ENCODE assay signal across 8 cellular contexts in the genomic region with DNA sequence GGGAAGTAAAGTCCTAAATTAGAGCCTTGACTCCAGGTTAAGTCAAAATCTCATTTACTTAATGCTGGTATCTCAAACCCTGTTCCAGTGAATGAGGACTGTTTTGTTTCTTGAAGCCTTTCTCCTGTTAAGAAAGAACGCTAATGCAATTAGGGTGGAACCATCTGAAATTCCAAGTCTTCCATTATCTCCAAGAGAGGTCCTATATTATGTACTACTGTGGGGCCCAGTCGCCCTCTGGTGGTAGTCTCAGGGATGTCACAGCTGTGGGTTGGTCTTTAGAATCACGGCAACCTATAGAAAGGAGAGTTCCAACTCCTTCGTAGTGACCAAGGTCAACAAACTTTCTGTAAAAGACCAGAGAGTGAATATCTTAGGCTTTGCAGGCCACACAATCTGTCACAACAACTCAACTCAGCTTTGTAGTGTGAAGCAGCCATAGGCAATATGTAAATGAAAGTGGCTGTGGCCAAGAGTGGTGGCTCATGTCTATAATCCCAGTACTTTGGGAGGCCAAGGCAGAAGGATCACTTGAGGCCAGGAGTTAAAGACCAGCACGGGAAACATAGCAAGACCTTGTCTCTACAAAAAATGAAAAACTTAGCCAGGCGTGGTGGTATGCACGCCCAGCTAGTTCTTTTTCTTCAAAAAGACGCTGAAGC. TPM values are rescaled to one million over a fixed set of nuclear protein-coding genes. Genes with fewer than 3 reads are reported as not detected.
DNase-seq lines count a peak whose midpoint lies in the region; ATAC-seq and TF ChIP-seq lines count a peak whose summit lies in the region.

No MANE protein-coding gene starts in this region.

- peak; percentile 19 for DNase-seq in SKM-1 treated with dmso at 0.1 percent for 144 hours (lab: John Stamatoyannopoulos, UW; ENCODE audit: unreplicated experiment)
- no peak for DNase-seq in SKM-1 (lab: John Stamatoyannopoulos, UW; ENCODE audit: unreplicated experiment)
- DNase-seq in NCI-H460 (ENCODE audit: extremely low read depth, low read depth) = peak; percentile 66
- DNase-seq in activated CD4-positive, alpha-beta T cell treated with anti-CD3 and anti-CD28 coated beads, Interleukin-2, amount 10 ng/mL, durations not matched to agents 7 days and 5 days = peak; percentile 72
- no peak for DNase-seq in coronary artery (ENCODE audit: low spot score)
- DNase-seq in lung (ENCODE audit: low spot score) = peak; percentile 66
- peak; percentile 40 for DNase-seq in stimulated activated CD8-positive, alpha-beta memory T cell treated with anti-CD3 and anti-CD28 coated beads, Interleukin-15, amount 100 ng/mL, for 24 hours (ENCODE audit: low read depth)

- H3K27me3 ChIP-seq in lung (ENCODE audit: control insufficient read depth, insufficient read depth) = no peaks in the 10 kb centered on the region

- 51 to 54% methylated on average over 8 of the region's 8 CpGs for WGBS in lung, 2 donors

- no peak overlapping the region for H3K27ac ChIP-seq in coronary artery
- no peak overlapping the region for H3K27ac ChIP-seq in lung (ENCODE audit: low read depth in 1 of 2, low read length in 1 of 2)

- no peak overlapping the region for H3K4me3 ChIP-seq in coronary artery
- no peak overlapping the region for H3K4me3 ChIP-seq in lung

- no peak overlapping the region for H3K4me3 Mint-ChIP-seq in activated CD4-positive, alpha-beta T cell treated with anti-CD3 and anti-CD28 coated beads, Interleukin-2, amount 10 ng/mL, durations not matched to agents 7 days and 5 days

- peaks cover 13 to 21% of the 10 kb centered on the region in 2 donors for H3K36me3 ChIP-seq in lung (ENCODE audit: control insufficient read depth in 2 of 2, insufficient read depth in 2 of 2, low read length in 2 of 2)

- TF ChIP-seq CTCF in coronary artery (IDR thresholded peaks at IDR 0.05) = peak; percentile 87
- TF ChIP-seq CTCF in lung (IDR thresholded peaks at IDR 0.05; ENCODE audit: control extremely low read depth, extremely low read depth) = peak; percentile 76

- no peaks in the 10 kb centered on the region for H3K27me3 Mint-ChIP-seq in activated CD4-positive, alpha-beta T cell treated with anti-CD3 and anti-CD28 coated beads, Interleukin-2, amount 10 ng/mL, durations not matched to agents 7 days and 5 days

- peak overlapping the region; percentile 62 for H3K27ac Mint-ChIP-seq in activated CD4-positive, alpha-beta T cell treated with anti-CD3 and anti-CD28 coated beads, Interleukin-2, amount 10 ng/mL, durations not matched to agents 7 days and 5 days

- CTCF ChIA-PET in activated CD4-positive, alpha-beta T cell treated with anti-CD3 and anti-CD28 coated beads, Interleukin-2, amount 10 ng/mL, durations not matched to agents 7 days and 5 days (lab: Charles Lee) = interaction anchor here (0.7 to 2.1 kb wide), 6 partner anchors 9 to 329 kb away, joined by 3 to 8 read pairs (median 3); a partner anchor contains a TSS

- peaks cover 11% of the 10 kb centered on the region for H3K4me1 Mint-ChIP-seq in activated CD4-positive, alpha-beta T cell treated with anti-CD3 and anti-CD28 coated beads, Interleukin-2, amount 10 ng/mL, durations not matched to agents 7 days and 5 days

- no peaks in the 10 kb centered on the region for H3K9me3 ChIP-seq in lung (ENCODE audit: control insufficient read depth in 2 of 2, insufficient read depth in 1 of 2, low read length in 1 of 2)

- H3K9me3 Mint-ChIP-seq in activated CD4-positive, alpha-beta T cell treated with anti-CD3 and anti-CD28 coated beads, Interleukin-2, amount 10 ng/mL, durations not matched to agents 7 days and 5 days = no peaks in the 10 kb centered on the region

- ATAC-seq in HG02973 (IDR thresholded peaks at IDR 0.05; ENCODE audit: unreplicated experiment) (peak; percentile 93), lung (ENCODE audit: insufficient read depth, low FRiP score) (peak; percentile 86)

- peaks cover 0 to 2% of the 10 kb centered on the region in 2 donors for H3K4me1 ChIP-seq in lung (ENCODE audit: control insufficient read depth in 2 of 2, insufficient read depth in 2 of 2, low read length in 2 of 2)

- H3K36me3 Mint-ChIP-seq in activated CD4-positive, alpha-beta T cell treated with anti-CD3 and anti-CD28 coated beads, Interleukin-2, amount 10 ng/mL, durations not matched to agents 7 days and 5 days (ENCODE audit: low read depth) = peaks cover 50% of the 10 kb centered on the region

- POLR2A ChIA-PET in activated CD4-positive, alpha-beta T cell treated with anti-CD3 and anti-CD28 coated beads, Interleukin-2, amount 10 ng/mL, durations not matched to agents 7 days and 5 days (lab: Charles Lee) = no interaction called here

RNA-seq across cellular contexts. Expression of a gene that starts 9.3 kb away (rescaled TPM):
- 19.7 and 21.1 TPM in 2 replicates for total RNA-seq in NCI-H460 (2014; rRNA removed; shearing (Covaris generic))
- polyA plus RNA-seq in NCI-H460 (2014; cell fraction: nucleus; rRNA removed) = 12.6 and 18.8 TPM in 2 replicates
- total RNA-seq in activated CD4-positive, alpha-beta T cell treated with anti-CD3 and anti-CD28 coated beads, Interleukin-2, amount 10 ng/mL, durations not matched to agents 7 days and 5 days = 10 to 100 TPM; 17.4 to 19.2 TPM
- total RNA-seq in lung = 10 to 100 TPM; 10.2 to 17.0 TPM
- polyA plus RNA-seq in lung = 10 to 100 TPM; 19.3 to 25.5 TPM

RNA-seq across cellular contexts. Expression of a gene that starts 17.9 kb away (rescaled TPM):
- 2.0 and 2.2 TPM in 2 replicates for total RNA-seq in NCI-H460 (2014; rRNA removed; shearing (Covaris generic))
- 0.65 and 2.0 TPM in 2 replicates for polyA plus RNA-seq in NCI-H460 (2014; cell fraction: nucleus; rRNA removed)
- 1 to 10 TPM; 8.1 to 9.2 TPM for total RNA-seq in activated CD4-positive, alpha-beta T cell treated with anti-CD3 and anti-CD28 coated beads, Interleukin-2, amount 10 ng/mL, durations not matched to agents 7 days and 5 days
- total RNA-seq in lung = 1 to 10 TPM; 1.9 to 4.0 TPM
- polyA plus RNA-seq in lung = under 1 TPM; 0.19 to 0.35 TPM

Comparison
In these comparisons a context has a peak if more than half of its experiments do, and no peak if none do; other contexts are left out.
1. DNase-seq: peak in SKM-1 treated with dmso at 0.1 percent for 144 hours (single experiment), NCI-H460 (single experiment), activated CD4-positive, alpha-beta T cell treated with anti-CD3 and anti-CD28 coated beads, Interleukin-2, amount 10 ng/mL, durations not matched to agents 7 days and 5 days (single experiment), lung (single experiment) and stimulated activated CD8-positive, alpha-beta memory T cell treated with anti-CD3 and anti-CD28 coated beads, Interleukin-15, amount 100 ng/mL, for 24 hours (single experiment); none in SKM-1 (single experiment) and coronary artery (single experiment).